ENCODE assay signal across 8 cellular contexts in genomic region chr14:77026166-77026929, GRCh38. TPM values are rescaled to one million over a fixed set of nuclear protein-coding genes. Genes with fewer than 3 reads are reported as not detected.
DNase-seq lines count a peak whose midpoint lies in the region; ATAC-seq, FAIRE-seq and TF ChIP-seq lines count a peak whose summit lies in the region.

No MANE protein-coding gene starts in this region.

- H3K27ac ChIP-seq in colonic mucosa, result peak overlapping the region; percentile 100

- FAIRE-seq in urothelium cell line (lab: Jason Lieb, UNC), result no peak

- intact Hi-C loops in colonic mucosa (cut with DNase I), result loop anchor here (5.0 kb wide), 1 partner anchor 69 kb away; no protein-coding TSS in a partner anchor

- peak overlapping the region; percentile 73 for H3K4me3 ChIP-seq in colonic mucosa

- H3K9me3 ChIP-seq in colonic mucosa, result no peaks in the 10 kb centered on the region

- H3K27me3 ChIP-seq in colonic mucosa, result no peaks in the 10 kb centered on the region

- TF ChIP-seq CTCF in colonic mucosa (IDR thresholded peaks at IDR 0.05) (no peak), mesothelial cell of epicardium (IDR thresholded peaks at IDR 0.05; ENCODE audit: unreplicated experiment) (no peak)

- peak overlapping the region; percentile 88 for H3K4me3 Mint-ChIP-seq in mesothelial cell of epicardium

- no peaks in the 10 kb centered on the region for H3K36me3 ChIP-seq in colonic mucosa

- H3K27ac Mint-ChIP-seq in mesothelial cell of epicardium, result peak overlapping the region; percentile 96

- no peaks in the 10 kb centered on the region for H3K27me3 Mint-ChIP-seq in mesothelial cell of epicardium (ENCODE audit: low read depth)

- ATAC-seq in GM21367 (IDR thresholded peaks at IDR 0.05; ENCODE audit: unreplicated experiment), result no peak

- peak overlapping the region; percentile 78 to 96 for H3K9ac ChIP-seq in colonic mucosa (ENCODE audit: low read depth in 2 of 2, low read length in 2 of 2)

- H3K4me1 ChIP-seq in colonic mucosa, result peaks cover 25% of the 10 kb centered on the region

- peaks cover 58% of the 10 kb centered on the region for H3K4me1 Mint-ChIP-seq in mesothelial cell of epicardium

- DNase-seq in GM03348 (ENCODE audit: low spot score) (peak; percentile 43), NCI-H526 treated with DMSO at 0.1 percent for 48 hours (lab: John Stamatoyannopoulos, UW) (peak; percentile 81), colonic mucosa (no peak), mesothelial cell of epicardium (ENCODE audit: low spot score in 2 of 2, unreplicated experiment in 2 of 2) (peak in 1 of 2 experiments; percentile 64), urothelium cell line (ENCODE audit: low spot score) (peak; percentile 46), putamen (ENCODE audit: low spot score) (no peak), ecto neural progenitor cell (ENCODE audit: low spot score) (no peak)

- peaks cover 13% of the 10 kb centered on the region for H3K36me3 Mint-ChIP-seq in mesothelial cell of epicardium

- no peaks in the 10 kb centered on the region for H3K9me3 Mint-ChIP-seq in mesothelial cell of epicardium

RNA-seq across cellular contexts. Expression of gene IRF2BPL, which starts 2.2 kb away (rescaled TPM):
- total RNA-seq in colonic mucosa, result 10 to 100 TPM; 18.3 to 27.1 TPM
- total RNA-seq in mesothelial cell of epicardium, result 126 to 131 TPM (median 128 TPM) in 3 replicates

Comparison
In these comparisons a context has a peak if more than half of its experiments do, and no peak if none do; other contexts are left out.
1. DNase-seq: peak in GM03348 (single experiment), NCI-H526 treated with DMSO at 0.1 percent for 48 hours (single experiment) and urothelium cell line (single experiment); none in colonic mucosa (single experiment), putamen (single experiment) and ecto neural progenitor cell (single experiment).